10 cellular contexts compared by ENCODE assay signal in the genomic region with DNA sequence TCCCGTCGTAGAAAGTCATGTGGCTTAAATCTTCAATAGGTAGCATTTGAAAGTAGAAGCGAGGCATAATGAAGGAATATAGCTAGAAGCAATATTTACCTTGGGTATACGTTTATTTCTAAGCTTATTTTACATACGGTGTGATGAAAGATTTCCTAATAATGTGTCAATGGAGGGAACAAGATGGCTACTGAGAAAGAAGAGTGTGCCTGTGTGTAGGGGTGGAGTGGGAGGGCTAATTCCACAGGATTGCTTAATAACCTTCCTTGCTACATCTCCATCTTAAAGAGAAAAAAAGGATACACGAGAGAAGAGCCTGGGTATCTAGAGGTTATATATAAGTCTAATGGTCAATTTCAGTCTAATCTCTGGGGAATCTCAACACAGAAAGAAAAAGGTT. TPM values are rescaled to one million over a fixed set of nuclear protein-coding genes. Genes with fewer than 3 reads are reported as not detected.
A peak's percentile ranks its signal among the peaks of the same experiment; 100 is the strongest.
DNase-seq lines count a peak whose midpoint lies in the region; ATAC-seq and TF ChIP-seq lines count a peak whose summit lies in the region.
"Had no signal": no experiment of that assay in that cellular context is flagged by ENCODE, and none has a peak within 500 bp of the region (broad histone marks: within the 10 kb centered on the region; RNA-seq: fewer than 3 reads in every experiment).

No MANE protein-coding gene starts in this region.

- no peak for TF ChIP-seq CTCF in type B pancreatic cell (conservative IDR thresholded peaks at IDR 0.05)

- no peaks in the 10 kb centered on the region for H3K9me3 Mint-ChIP-seq in activated naive CD4-positive, alpha-beta T cell treated with anti-CD3 and anti-CD28 coated beads, Interleukin-2, amount 10 ng/mL, durations not matched to agents 7 days and 5 days
- H3K9me3 Mint-ChIP-seq in activated CD4-positive, alpha-beta memory T cell treated with anti-CD3 and anti-CD28 coated beads, Interleukin-2, amount 10 ng/mL, durations not matched to agents 7 days and 5 days, result no peaks in the 10 kb centered on the region
- H3K9me3 Mint-ChIP-seq in immature natural killer cell (no peaks in the 10 kb centered on the region), type B pancreatic cell (no peaks in the 10 kb centered on the region)

- POLR2A ChIA-PET in activated CD4-positive, alpha-beta memory T cell treated with anti-CD3 and anti-CD28 coated beads, Interleukin-2, amount 10 ng/mL, durations not matched to agents 7 days and 5 days (lab: Charles Lee), result interaction anchor here (1.3 to 1.6 kb wide), 2 partner anchors 13 to 656 kb away, joined by 3 to 4 read pairs; a partner anchor contains a TSS

- no peak for DNase-seq in activated naive CD4-positive, alpha-beta T cell treated with anti-CD3 and anti-CD28 coated beads, Interleukin-2, amount 10 ng/mL, durations not matched to agents 7 days and 5 days
- no peak for DNase-seq in activated naive CD4-positive, alpha-beta T cell treated with anti-CD3 and anti-CD28 coated beads, Interleukin-2, amount 50 U/mL, for 16 hours
- no peak for DNase-seq in activated CD4-positive, alpha-beta memory T cell treated with anti-CD3 and anti-CD28 coated beads, Interleukin-2, amount 10 ng/mL, durations not matched to agents 7 days and 5 days
- DNase-seq in immature natural killer cell, result no peak
- no peak for DNase-seq in type B pancreatic cell (ENCODE audit: extremely low spot score, unreplicated experiment)
- DNase-seq in NCI-H446 treated with DMSO at 0.1 percent for 48 hours (lab: John Stamatoyannopoulos, UW), result no peak
- no peak for DNase-seq in NCI-H526 treated with DMSO at 0.1 percent for 48 hours (lab: John Stamatoyannopoulos, UW)
- DNase-seq: Calu3 had no signal

- peaks cover 25% of the 10 kb centered on the region for H3K4me1 Mint-ChIP-seq in activated naive CD4-positive, alpha-beta T cell treated with anti-CD3 and anti-CD28 coated beads, Interleukin-2, amount 10 ng/mL, durations not matched to agents 7 days and 5 days
- H3K4me1 Mint-ChIP-seq in activated CD4-positive, alpha-beta memory T cell treated with anti-CD3 and anti-CD28 coated beads, Interleukin-2, amount 10 ng/mL, durations not matched to agents 7 days and 5 days, result peaks cover 30% of the 10 kb centered on the region
- H3K4me1 Mint-ChIP-seq in immature natural killer cell (peaks cover 27 to 49% of the 10 kb centered on the region in 2 donors), type B pancreatic cell (ENCODE audit: unreplicated experiment) (peaks cover 24% of the 10 kb centered on the region)

- no peak for ATAC-seq in HG02642 (IDR thresholded peaks at IDR 0.05; ENCODE audit: poor library complexity, unreplicated experiment)

- no peak overlapping the region for H3K27ac Mint-ChIP-seq in activated naive CD4-positive, alpha-beta T cell treated with anti-CD3 and anti-CD28 coated beads, Interleukin-2, amount 10 ng/mL, durations not matched to agents 7 days and 5 days
- H3K27ac Mint-ChIP-seq in activated CD4-positive, alpha-beta memory T cell treated with anti-CD3 and anti-CD28 coated beads, Interleukin-2, amount 10 ng/mL, durations not matched to agents 7 days and 5 days, result no peak overlapping the region
- peak overlapping the region; percentile 70 to 100 (median 98) for H3K27ac Mint-ChIP-seq in immature natural killer cell
- peak overlapping the region; percentile 99 for H3K27ac Mint-ChIP-seq in type B pancreatic cell

- no peaks in the 10 kb centered on the region for H3K36me3 Mint-ChIP-seq in activated naive CD4-positive, alpha-beta T cell treated with anti-CD3 and anti-CD28 coated beads, Interleukin-2, amount 10 ng/mL, durations not matched to agents 7 days and 5 days
- H3K36me3 Mint-ChIP-seq in activated CD4-positive, alpha-beta memory T cell treated with anti-CD3 and anti-CD28 coated beads, Interleukin-2, amount 10 ng/mL, durations not matched to agents 7 days and 5 days (ENCODE audit: low read depth), result peaks cover 7% of the 10 kb centered on the region
- H3K36me3 Mint-ChIP-seq in immature natural killer cell (no peaks in the 10 kb centered on the region), type B pancreatic cell (peaks cover under 1% of the 10 kb centered on the region)

- CTCF ChIA-PET in activated naive CD4-positive, alpha-beta T cell treated with anti-CD3 and anti-CD28 coated beads, Interleukin-2, amount 10 ng/mL, durations not matched to agents 7 days and 5 days (lab: Charles Lee), result interaction anchor here (0.9 kb wide), 1 partner anchor 75 kb away, joined by 4 read pairs; no protein-coding TSS in a partner anchor
- CTCF ChIA-PET in activated CD4-positive, alpha-beta memory T cell treated with anti-CD3 and anti-CD28 coated beads, Interleukin-2, amount 10 ng/mL, durations not matched to agents 7 days and 5 days (lab: Charles Lee), result no interaction called here

- H3K27me3 Mint-ChIP-seq in activated naive CD4-positive, alpha-beta T cell treated with anti-CD3 and anti-CD28 coated beads, Interleukin-2, amount 10 ng/mL, durations not matched to agents 7 days and 5 days, result peaks cover 7% of the 10 kb centered on the region
- peaks cover 13% of the 10 kb centered on the region for H3K27me3 Mint-ChIP-seq in activated CD4-positive, alpha-beta memory T cell treated with anti-CD3 and anti-CD28 coated beads, Interleukin-2, amount 10 ng/mL, durations not matched to agents 7 days and 5 days
- H3K27me3 Mint-ChIP-seq in immature natural killer cell (ENCODE audit: low read depth in 3 of 3), result peaks cover 12 to 19% (median 18%) of the 10 kb centered on the region in 3 donors
- H3K27me3 Mint-ChIP-seq in type B pancreatic cell, result no peaks in the 10 kb centered on the region

- peak overlapping the region; percentile 19 for H3K4me3 Mint-ChIP-seq in activated naive CD4-positive, alpha-beta T cell treated with anti-CD3 and anti-CD28 coated beads, Interleukin-2, amount 10 ng/mL, durations not matched to agents 7 days and 5 days
- H3K4me3 Mint-ChIP-seq in activated CD4-positive, alpha-beta memory T cell treated with anti-CD3 and anti-CD28 coated beads, Interleukin-2, amount 10 ng/mL, durations not matched to agents 7 days and 5 days, result peak overlapping the region; percentile 13
- peak overlapping the region; percentile 25 to 98 (median 59) for H3K4me3 Mint-ChIP-seq in immature natural killer cell
- H3K4me3 Mint-ChIP-seq in type B pancreatic cell, result peak overlapping the region; percentile 96

RNA-seq across cellular contexts. Expression of a gene that starts 2.0 kb away (rescaled TPM):
- total RNA-seq in activated CD4-positive, alpha-beta memory T cell treated with anti-CD3 and anti-CD28 coated beads, Interleukin-2, amount 10 ng/mL, durations not matched to agents 7 days and 5 days, result 10 to 100 TPM; 23.6 to 24.0 TPM
- polyA plus RNA-seq in immature natural killer cell, result 10 to 100 TPM; 18.4 to 55.4 (median 48.7) TPM
- 45.9 and 67.6 TPM in 2 replicates for total RNA-seq in type B pancreatic cell (ENCODE audit: low replicate concordance)
- total RNA-seq: Calu3 had no signal

RNA-seq across cellular contexts. Expression of a gene that starts 46.6 kb away (rescaled TPM):
- under 1 TPM; 0.13 to 0.25 TPM for total RNA-seq in activated CD4-positive, alpha-beta memory T cell treated with anti-CD3 and anti-CD28 coated beads, Interleukin-2, amount 10 ng/mL, durations not matched to agents 7 days and 5 days
- polyA plus RNA-seq in immature natural killer cell, result not detected
- total RNA-seq in type B pancreatic cell (ENCODE audit: low replicate concordance), result 2.0 and 3.2 TPM in 2 replicates
- total RNA-seq: Calu3; T-helper 2 cell treated with Interferon-gamma antibody and Interleukin-4, amounts not matched to agents 100 ng/mL and 5 ng/mL, for 36 hours had no signal

Comparison
In these comparisons a context has a peak if more than half of its experiments do, and no peak if none do; other contexts are left out.
1. H3K27ac Mint-ChIP-seq: peak in immature natural killer cell (6 of 6) and type B pancreatic cell (single experiment); none in activated naive CD4-positive, alpha-beta T cell treated with anti-CD3 and anti-CD28 coated beads, Interleukin-2, amount 10 ng/mL, durations not matched to agents 7 days and 5 days (single experiment) and activated CD4-positive, alpha-beta memory T cell treated with anti-CD3 and anti-CD28 coated beads, Interleukin-2, amount 10 ng/mL, durations not matched to agents 7 days and 5 days (single experiment).
2. H3K4me3 Mint-ChIP-seq: peak in every context shown above with its lines; median percentile 96 in type B pancreatic cell; 59 in immature natural killer cell; 19 in activated naive CD4-positive, alpha-beta T cell treated with anti-CD3 and anti-CD28 coated beads, Interleukin-2, amount 10 ng/mL, durations not matched to agents 7 days and 5 days; 13 in activated CD4-positive, alpha-beta memory T cell treated with anti-CD3 and anti-CD28 coated beads, Interleukin-2, amount 10 ng/mL, durations not matched to agents 7 days and 5 days.